In the genomic region with DNA sequence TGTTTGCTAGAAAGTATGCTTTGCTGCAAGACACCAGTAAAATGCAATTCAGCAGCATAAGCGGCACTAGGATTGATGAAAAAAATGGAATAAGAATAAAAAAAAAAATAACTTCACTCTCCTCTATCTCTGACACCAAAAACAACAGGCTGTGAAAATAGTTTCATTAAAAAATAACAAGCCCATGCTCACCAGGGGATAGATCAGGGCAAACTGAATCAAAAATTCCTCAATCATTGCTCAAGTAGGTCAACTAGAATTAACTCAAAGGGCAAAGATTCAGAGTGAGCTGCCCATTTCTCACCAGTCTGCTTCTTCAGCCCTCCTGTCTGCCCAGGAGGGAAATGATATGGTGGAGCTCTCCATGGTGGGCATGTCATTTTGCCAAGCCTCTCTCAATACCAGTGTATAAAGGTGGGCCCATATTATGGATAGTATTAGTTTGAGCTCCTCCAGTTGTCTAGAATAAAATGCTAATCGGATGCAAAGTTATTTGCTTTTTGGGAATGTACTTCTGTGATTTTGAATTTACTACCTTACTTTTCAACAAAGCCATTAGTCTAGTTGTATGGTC, we compare ENCODE assay signal across 25 cellular contexts.
"Had no signal": no experiment of that assay in that cellular context is flagged by ENCODE, and none has a peak within 500 bp of the region (broad histone marks: within the 10 kb centered on the region; RNA-seq: fewer than 3 reads in every experiment).

No MANE protein-coding gene starts in this region.

- H3K79me2 ChIP-seq: hepatocyte had no signal

- H3K36me3 ChIP-seq: colonic mucosa, gastrocnemius medialis, left ventricle myocardium inferior, ovary, prostate gland, right atrium auricular region, upper lobe of left lung, vagina had no signal

- H3K4me1 ChIP-seq: colonic mucosa, gastrocnemius medialis, prostate gland, right atrium auricular region, upper lobe of left lung, vagina had no signal

- H3K27ac ChIP-seq: colonic mucosa, epithelial cell of prostate, gastrocnemius medialis, hepatocyte, left ventricle myocardium inferior, ovary, prostate gland, right atrium auricular region, upper lobe of left lung, vagina, VCaP had no signal

- DNase-seq: activated CD4-positive, alpha-beta T cell treated with anti-CD3 and anti-CD28 coated beads for 4 hours; activated CD4-positive, alpha-beta T cell treated with anti-CD3 and anti-CD28 coated beads, Interleukin-2, amount 50 U/mL, for 4 hours; activated naive CD4-positive, alpha-beta T cell; activated T-cell treated with anti-CD3 and anti-CD28 coated beads for 4 hours; activated T-cell treated with anti-CD3 and anti-CD28 coated beads, Interleukin-2, amount 50 U/mL, for 72 hours; colonic mucosa; effector CD8-positive, alpha-beta T cell; gastrocnemius medialis; islet precursor cell; left ventricle myocardium inferior; naive B cell; ovary; stimulated activated CD4-positive, alpha-beta T cell treated with anti-CD3 and anti-CD28 coated beads, Interleukin-2, amount 100 ng/mL, for 48 hours; stimulated activated naive CD8-positive, alpha-beta T cell treated with anti-CD3 and anti-CD28 coated beads, Interleukin-15, Interleukin-2, amounts not matched to agents 100 U/mL and 50 U/mL, for 24 hours; upper lobe of left lung had no signal

- H3K27me3 ChIP-seq: colonic mucosa, gastrocnemius medialis, hepatocyte, ovary, right atrium auricular region, upper lobe of left lung, vagina had no signal

- H2AFZ ChIP-seq: hepatocyte had no signal

- H3K4me3 ChIP-seq: colonic mucosa, gastrocnemius medialis, hepatocyte, left ventricle myocardium inferior, ovary, prostate gland, right atrium auricular region, upper lobe of left lung, vagina had no signal

- FAIRE-seq: bronchial epithelial cell, endometrium, TTC549 had no signal

- H3K4me2 ChIP-seq: hepatocyte had no signal

- ATAC-seq: activated naive CD4-positive, alpha-beta T cell treated with anti-CD3 and anti-CD28 coated beads, Interleukin-2, amount 50 U/mL, for 72 hours; activated T-cell treated with anti-CD3 and anti-CD28 coated beads, Interleukin-2, amount 50 U/mL, for 72 hours; gastrocnemius medialis; stimulated activated naive CD8-positive, alpha-beta T cell treated with anti-CD3 and anti-CD28 coated beads, Interleukin-15, Interleukin-2, amounts not matched to agents 100 U/mL and 50 U/mL, for 24 hours had no signal

- H3K9me3 ChIP-seq: colonic mucosa, gastrocnemius medialis, left ventricle myocardium inferior, ovary, prostate gland, right atrium auricular region, upper lobe of left lung, vagina had no signal
